ENCODE assay signal across 8 cellular contexts in genomic region chr17:7219812-7220592, GRCh38. TPM values are rescaled to one million over a fixed set of nuclear protein-coding genes. Genes with fewer than 3 reads are reported as not detected.
DNase-seq lines count a peak whose midpoint lies in the region; ATAC-seq and TF ChIP-seq lines count a peak whose summit lies in the region.

Gene ACADVL (plus strand): TSS chr17:7219938. CDS start chr17:7219985, 47 bp downstream.
Gene DLG4 (minus strand): TSS chr17:7219836.

- peak within 1 kb of the TSS; percentile 66 to 86 for H3K4me3 ChIP-seq in testis

- H3K4me1 ChIP-seq in testis, result peaks cover 26% of the 10 kb centered on the region

- H3K27me3 Mint-ChIP-seq in CD14-positive monocyte (ENCODE audit: low read depth in 3 of 3), result peaks cover 0 to 2% (median 2%) of the 10 kb centered on the region in 3 donors
- H3K27me3 Mint-ChIP-seq in activated naive CD8-positive, alpha-beta T cell, result no peaks in the 10 kb centered on the region

- 0 to 1% methylated on average over 49 to 57 of the region's 63 CpGs for WGBS in testis, 2 donors

- TF ChIP-seq CTCF in CD14-positive monocyte (IDR thresholded peaks at IDR 0.05) (no peak), omental fat pad (IDR thresholded peaks at IDR 0.05) (no peak), testis (IDR thresholded peaks at IDR 0.05) (no peak)

- H3K27me3 ChIP-seq in testis, result no peaks in the 10 kb centered on the region

- peak within 1 kb of the TSS; percentile 89 to 97 (median 94) for H3K27ac Mint-ChIP-seq in CD14-positive monocyte
- peak within 1 kb of the TSS; percentile 95 for H3K27ac Mint-ChIP-seq in activated naive CD8-positive, alpha-beta T cell

- peaks cover 60% of the 10 kb centered on the region for H3K4me1 Mint-ChIP-seq in CD14-positive monocyte
- H3K4me1 Mint-ChIP-seq in activated naive CD8-positive, alpha-beta T cell (ENCODE audit: low read depth), result peaks cover 56% of the 10 kb centered on the region

- H3K27ac ChIP-seq in testis, result peak within 1 kb of the TSS; percentile 84 to 89

- intact Hi-C loops in CD14-positive monocyte (cut with micrococcal nuclease), result loop anchor here (2.0 to 10.0 kb wide), 4 partner anchors 17 to 185 kb away; partner anchors contain the start of genes CTDNEP1 (in 1 of the 2), ELP5 (in 1 of the 2), NLGN2 (in 1 of the 2) and TMEM256 (in 1 of the 2)
- intact Hi-C loops in testis (cut with DNase I; ENCODE audit: low total_unique reads), result no loop called here

- no peaks in the 10 kb centered on the region for H3K9me3 ChIP-seq in testis

- no peaks in the 10 kb centered on the region for H3K36me3 ChIP-seq in testis (ENCODE audit: low read depth, missing control alignments)

- H3K36me3 Mint-ChIP-seq in CD14-positive monocyte, result peaks cover 35 to 40% of the 10 kb centered on the region in 2 donors
- peaks cover 3% of the 10 kb centered on the region for H3K36me3 Mint-ChIP-seq in activated naive CD8-positive, alpha-beta T cell

- peaks cover 0 to 2% (median 0%) of the 10 kb centered on the region in 7 donors for H3K9me3 Mint-ChIP-seq in CD14-positive monocyte
- no peaks in the 10 kb centered on the region for H3K9me3 Mint-ChIP-seq in activated naive CD8-positive, alpha-beta T cell (ENCODE audit: low read depth)

- DNase-seq in CD14-positive monocyte (ENCODE audit: low spot score) (peak; percentile 79), HuH-7.5 (ENCODE audit: low spot score) (peak; percentile 94), SKM-1 (lab: John Stamatoyannopoulos, UW; ENCODE audit: unreplicated experiment) (peak; percentile 1), glomerular endothelial cell (ENCODE audit: extremely low read depth, low read depth, low spot score) (no peak), omental fat pad (ENCODE audit: low spot score) (peak; percentile 90), testis (peak; percentile 91)

- ATAC-seq in GM19397 (IDR thresholded peaks at IDR 0.05; ENCODE audit: unreplicated experiment), result peak; percentile 56
- peak; percentile 84 for ATAC-seq in omental fat pad (ENCODE audit: low FRiP score)

- TF ChIP-seq POLR2A in testis (IDR thresholded peaks at IDR 0.05), result no peak

- peak within 1 kb of the TSS; percentile 96 to 98 for H3K4me3 Mint-ChIP-seq in CD14-positive monocyte
- peak within 1 kb of the TSS; percentile 93 for H3K4me3 Mint-ChIP-seq in activated naive CD8-positive, alpha-beta T cell

RNA-seq across cellular contexts. Expression of gene ACADVL, which starts in this region (rescaled TPM):
- polyA plus RNA-seq in CD14-positive monocyte (100 to 1,000 TPM; 152 to 154 TPM), testis (ENCODE audit: insufficient read depth, low read depth, low replicate concordance) (334 TPM)
- total RNA-seq in glomerular endothelial cell (252 and 369 TPM in 2 replicates), omental fat pad (100 to 1,000 TPM; 677 to 996 (median 722) TPM), testis (100 to 1,000 TPM; 298 to 458 TPM)

RNA-seq across cellular contexts. Expression of gene DLG4, which starts in this region (rescaled TPM):
- polyA plus RNA-seq in CD14-positive monocyte (under 1 TPM; 0.37 to 0.39 TPM), testis (ENCODE audit: insufficient read depth, low read depth, low replicate concordance) (45.9 TPM)
- total RNA-seq in glomerular endothelial cell (10.8 and 22.3 TPM in 2 replicates), omental fat pad (10 to 100 TPM in 3 of 4 donors, 1 to 10 TPM in 1; 8.7 to 12.5 (median 11.6) TPM), testis (10 to 100 TPM; 26.3 to 49.8 TPM)

Comparison
In these comparisons a context has a peak if more than half of its experiments do, and no peak if none do; other contexts are left out.
1. RNA of gene DLG4 (polyA plus RNA-seq): 45.9 TPM in testis (single experiment); 0.37 to 0.39 TPM in CD14-positive monocyte; every median in the first group is over 10 times any median in the second.